Comparison of ENCODE assay signal across 15 cellular contexts in genomic region chr4:119706804-119707203, GRCh38.
A peak's percentile ranks its signal among the peaks of the same experiment; 100 is the strongest.
DNase-seq lines count a peak whose midpoint lies in the region; ATAC-seq and TF ChIP-seq lines count a peak whose summit lies in the region.
"Had no signal": no experiment of that assay in that cellular context is flagged by ENCODE, and none has a peak within 500 bp of the region (broad histone marks: within the 10 kb centered on the region; RNA-seq: fewer than 3 reads in every experiment).

No MANE protein-coding gene starts in this region.

- H3K27ac ChIP-seq in hepatocyte (peak overlapping the region; percentile 4), upper lobe of right lung (no peak overlapping the region), right atrium auricular region (no peak overlapping the region)

- TF ChIP-seq CTCF in hepatocyte (IDR thresholded peaks at IDR 0.05; ENCODE audit: poor library complexity) (no peak), upper lobe of right lung (IDR thresholded peaks at IDR 0.05) (no peak), right atrium auricular region (IDR thresholded peaks at IDR 0.05) (no peak)

- H3K9me3 Mint-ChIP-seq in activated naive CD4-positive, alpha-beta T cell treated with anti-CD3 and anti-CD28 coated beads, Interleukin-2, amount 10 ng/mL, durations not matched to agents 7 days and 5 days, result no peaks in the 10 kb centered on the region

- peaks cover 3% of the 10 kb centered on the region for H3K27me3 Mint-ChIP-seq in activated naive CD4-positive, alpha-beta T cell treated with anti-CD3 and anti-CD28 coated beads, Interleukin-2, amount 10 ng/mL, durations not matched to agents 7 days and 5 days
- H3K27me3 Mint-ChIP-seq: B cell had no signal

- no peaks in the 10 kb centered on the region for H3K36me3 Mint-ChIP-seq in activated naive CD4-positive, alpha-beta T cell treated with anti-CD3 and anti-CD28 coated beads, Interleukin-2, amount 10 ng/mL, durations not matched to agents 7 days and 5 days

- H3K9ac ChIP-seq in adipocyte (ENCODE audit: low read length), result no peak overlapping the region

- H3K4me3 ChIP-seq in adipocyte (ENCODE audit: low read length), result no peak overlapping the region
- no peak overlapping the region for H3K4me3 ChIP-seq in hepatocyte
- H3K4me3 ChIP-seq in upper lobe of right lung, result no peak overlapping the region
- no peak overlapping the region for H3K4me3 ChIP-seq in right atrium auricular region
- H3K4me3 ChIP-seq: GM12878, GM23338 had no signal

- no peaks in the 10 kb centered on the region for H4K20me1 ChIP-seq in hepatocyte (ENCODE audit: insufficient read depth, poor library complexity, severe bottlenecking)

- H2AFZ ChIP-seq in hepatocyte, result no peak overlapping the region
- H2AFZ ChIP-seq: GM23338 had no signal

- intact Hi-C loops in upper lobe of right lung (cut with DNase I), result no loop called here

- DNase-seq in HT-29 (ENCODE audit: low spot score) (peak; percentile 15), adipocyte (ENCODE audit: low read depth) (peak; percentile 62), hepatocyte (ENCODE audit: low spot score) (no peak), upper lobe of right lung (no peak), right atrium auricular region (ENCODE audit: low spot score) (no peak)
- no peak for DNase-seq in activated naive CD4-positive, alpha-beta T cell treated with anti-CD3 and anti-CD28 coated beads, Interleukin-2, amount 10 ng/mL, durations not matched to agents 7 days and 5 days
- DNase-seq in activated CD4-positive, alpha-beta T cell treated with anti-CD3 and anti-CD28 coated beads for 4 hours, result no peak
- DNase-seq: ACHN; C1 segment of cervical spinal cord; CD4-positive, alpha-beta T cell; DMS79; H7 had no signal

- H3K36me3 ChIP-seq in adipocyte (ENCODE audit: control insufficient read depth, insufficient read depth, low read length, severe bottlenecking) (no peaks in the 10 kb centered on the region), hepatocyte (replicated peaks; ENCODE audit: insufficient read depth, low read depth) (no peaks in the 10 kb centered on the region), upper lobe of right lung (no peaks in the 10 kb centered on the region), right atrium auricular region (no peaks in the 10 kb centered on the region)

- H3K4me3 Mint-ChIP-seq in activated naive CD4-positive, alpha-beta T cell treated with anti-CD3 and anti-CD28 coated beads, Interleukin-2, amount 10 ng/mL, durations not matched to agents 7 days and 5 days, result no peak overlapping the region
- H3K4me3 Mint-ChIP-seq: B cell; CD4-positive, alpha-beta T cell; GM23338 had no signal

- peaks cover 2% of the 10 kb centered on the region for H3K4me1 Mint-ChIP-seq in activated naive CD4-positive, alpha-beta T cell treated with anti-CD3 and anti-CD28 coated beads, Interleukin-2, amount 10 ng/mL, durations not matched to agents 7 days and 5 days
- H3K4me1 Mint-ChIP-seq: GM23338 had no signal

- no peaks in the 10 kb centered on the region for H3K79me2 ChIP-seq in hepatocyte

- H3K4me2 ChIP-seq in hepatocyte, result no peak overlapping the region
- H3K4me2 ChIP-seq: GM23338 had no signal

- H3K9me3 ChIP-seq in adipocyte (ENCODE audit: control insufficient read depth, low read length), result no peaks in the 10 kb centered on the region
- no peaks in the 10 kb centered on the region for H3K9me3 ChIP-seq in hepatocyte (ENCODE audit: low read depth)
- H3K9me3 ChIP-seq in upper lobe of right lung, result no peaks in the 10 kb centered on the region
- no peaks in the 10 kb centered on the region for H3K9me3 ChIP-seq in right atrium auricular region

- H3K4me1 ChIP-seq in adipocyte (ENCODE audit: control insufficient read depth, insufficient read depth, low read length), result no peaks in the 10 kb centered on the region
- H3K4me1 ChIP-seq in hepatocyte (ENCODE audit: insufficient read depth), result peaks cover 12% of the 10 kb centered on the region
- H3K4me1 ChIP-seq in upper lobe of right lung, result no peaks in the 10 kb centered on the region
- H3K4me1 ChIP-seq in right atrium auricular region, result no peaks in the 10 kb centered on the region

- H3K27me3 ChIP-seq in adipocyte (replicated peaks; ENCODE audit: control insufficient read depth, insufficient read depth, low read length) (no peaks in the 10 kb centered on the region), hepatocyte (no peaks in the 10 kb centered on the region), upper lobe of right lung (no peaks in the 10 kb centered on the region), right atrium auricular region (no peaks in the 10 kb centered on the region)

- CTCF ChIA-PET in activated naive CD4-positive, alpha-beta T cell treated with anti-CD3 and anti-CD28 coated beads, Interleukin-2, amount 10 ng/mL, durations not matched to agents 7 days and 5 days (lab: Charles Lee), result no interaction called here

- H3K27ac Mint-ChIP-seq in activated naive CD4-positive, alpha-beta T cell treated with anti-CD3 and anti-CD28 coated beads, Interleukin-2, amount 10 ng/mL, durations not matched to agents 7 days and 5 days, result no peak overlapping the region
- H3K27ac Mint-ChIP-seq: B cell; CD4-positive, alpha-beta T cell; GM23338 had no signal

- no peak for ATAC-seq in upper lobe of right lung
- ATAC-seq: GM12878, GM23338 had no signal

- H3K9me2 ChIP-seq in hepatocyte (replicated peaks; ENCODE audit: insufficient read depth), result no peaks in the 10 kb centered on the region

Comparison
In these comparisons a context has a peak if more than half of its experiments do, and no peak if none do; other contexts are left out.
1. DNase-seq: peak in HT-29 (single experiment) and adipocyte (single experiment); none in hepatocyte (single experiment), upper lobe of right lung (single experiment), right atrium auricular region (single experiment), activated naive CD4-positive, alpha-beta T cell treated with anti-CD3 and anti-CD28 coated beads, Interleukin-2, amount 10 ng/mL, durations not matched to agents 7 days and 5 days (single experiment) and activated CD4-positive, alpha-beta T cell treated with anti-CD3 and anti-CD28 coated beads for 4 hours (0 of 2).